Comparison of ENCODE assay signal across 1 cellular context in genomic region chr22:37569009-37569920, GRCh38.
TF ChIP-seq lines count a peak whose summit lies in the region.

No MANE protein-coding gene starts in this region.

TF ChIP-seq in HepG2, 621 proteins besides CTCF, POLR2A, EP300 and RAD21 (continued from another document and continues in another):
- TF ChIP-seq THAP7 (CRISPR knock-in tag; IDR thresholded peaks at IDR 0.05) (peak; percentile 36; the same call in 1 of the 2 replicates), HMGA1 (CRISPR knock-in tag; conservative IDR thresholded peaks at IDR 0.05) (no peak), ZFP41 (CRISPR knock-in tag; IDR thresholded peaks at IDR 0.05; ENCODE audit: borderline replicate concordance) (no peak), KDM6A (CRISPR knock-in tag; IDR thresholded peaks at IDR 0.05; ENCODE audit: low read depth) (peak; percentile 64), LCORL (IDR thresholded peaks at IDR 0.05) (no peak), LCORL (CRISPR knock-in tag; IDR thresholded peaks at IDR 0.05) (peak; percentile 83), BRCA1 (CRISPR knock-in tag; IDR thresholded peaks at IDR 0.05) (no peak), ETV5 (CRISPR knock-in tag; IDR thresholded peaks at IDR 0.05; ENCODE audit: borderline replicate concordance) (peak; percentile 92), ATF1 (CRISPR knock-in tag; IDR thresholded peaks at IDR 0.05) (no peak), ATF2 (CRISPR knock-in tag; IDR thresholded peaks at IDR 0.05) (peak; percentile 59; the same call in 1 of the 2 replicates), POGZ (CRISPR knock-in tag; IDR thresholded peaks at IDR 0.05) (peak; percentile 57; the same call in 1 of the 2 replicates), ZNF710 (CRISPR knock-in tag; IDR thresholded peaks at IDR 0.05; ENCODE audit: borderline replicate concordance) (peak; percentile 75; the same call in 1 of the 2 replicates), SOX5 (CRISPR knock-in tag; IDR thresholded peaks at IDR 0.05; ENCODE audit: borderline replicate concordance) (peak; percentile 60; the same call in 1 of the 2 replicates), ZNF800 (CRISPR knock-in tag; IDR thresholded peaks at IDR 0.05) (peak; percentile 34; the same call in 1 of the 2 replicates), ZBTB33 (CRISPR knock-in tag; IDR thresholded peaks at IDR 0.05) (no peak), ARID4A (CRISPR knock-in tag; IDR thresholded peaks at IDR 0.05; ENCODE audit: borderline replicate concordance) (peak; percentile 54; the same call in 1 of the 2 replicates), DZIP1 (CRISPR knock-in tag; IDR thresholded peaks at IDR 0.05) (no peak), ZBTB8A (CRISPR knock-in tag; IDR thresholded peaks at IDR 0.05; ENCODE audit: borderline replicate concordance, low read depth) (no peak; the same call in 1 of the 2 replicates), HNRNPUL1 (IDR thresholded peaks at IDR 0.05; ENCODE audit: low read depth, low read length) (no peak), ZNF354B (CRISPR knock-in tag; IDR thresholded peaks at IDR 0.05) (0 out of 2 replicates have a peak, but pooled peaks have one; percentile 58), ZEB1 (IDR thresholded peaks at IDR 0.05; ENCODE audit: insufficient replicate concordance, low read depth) (peak; percentile 98), TEAD2 (CRISPR knock-in tag; IDR thresholded peaks at IDR 0.05) (no peak), MED8 (CRISPR knock-in tag; IDR thresholded peaks at IDR 0.05; ENCODE audit: insufficient replicate concordance) (peak; percentile 90), ZBTB40 (IDR thresholded peaks at IDR 0.05) (no peak), ZBTB40 (CRISPR knock-in tag; IDR thresholded peaks at IDR 0.05) (peak; percentile 71), CREB1 (IDR thresholded peaks at IDR 0.05) (no peak), CREB1 (CRISPR knock-in tag; IDR thresholded peaks at IDR 0.05) (peak; percentile 71), ZNF138 (CRISPR knock-in tag; IDR thresholded peaks at IDR 0.05; ENCODE audit: low read depth) (peak; percentile 59), SMAD3 (CRISPR knock-in tag; IDR thresholded peaks at IDR 0.05) (peak; percentile 93), CC2D1A (CRISPR knock-in tag; IDR thresholded peaks at IDR 0.05) (no peak), ZSCAN22 (CRISPR knock-in tag; IDR thresholded peaks at IDR 0.05) (no peak), NR2C2 (CRISPR knock-in tag; IDR thresholded peaks at IDR 0.05; ENCODE audit: borderline replicate concordance) (no peak; the same call in 1 of the 2 replicates)
